In genomic region chr17:81867123-81867951, GRCh38 we compare ENCODE assay signal across 8 cellular contexts. TPM values are rescaled to one million over a fixed set of nuclear protein-coding genes. Genes with fewer than 3 reads are reported as not detected.
A peak's percentile ranks its signal among the peaks of the same experiment; 100 is the strongest.
DNase-seq lines count a peak whose midpoint lies in the region; ATAC-seq and TF ChIP-seq lines count a peak whose summit lies in the region.

No MANE protein-coding gene starts in this region.

- peaks cover 26% of the 10 kb centered on the region for H3K4me1 ChIP-seq in HUES48 (ENCODE audit: control insufficient read depth, insufficient read depth, low read length)
- peaks cover 0 to 72% (median 30%) of the 10 kb centered on the region in 3 donors for H3K4me1 ChIP-seq in gastroesophageal sphincter
- peaks cover 34 to 91% (median 75%) of the 10 kb centered on the region in 6 donors for H3K4me1 ChIP-seq in spleen

- peak overlapping the region; percentile 69 for H3K27ac Mint-ChIP-seq in activated CD4-positive, alpha-beta memory T cell treated with anti-CD3 and anti-CD28 coated beads for 36 hours

- no CpG with 5 or more reads among the region's 22 CpGs for WGBS in gastroesophageal sphincter (ENCODE audit: low coverage in 1 of 2), 2 donors
- WGBS in spleen, 5 donors, result 36 to 51% (median 46%) methylated on average over 12 to 22 of the region's 22 CpGs

- no peaks in the 10 kb centered on the region for H3K9me3 Mint-ChIP-seq in activated CD4-positive, alpha-beta memory T cell treated with anti-CD3 and anti-CD28 coated beads for 36 hours

- H3K27me3 Mint-ChIP-seq in activated CD4-positive, alpha-beta memory T cell treated with anti-CD3 and anti-CD28 coated beads for 36 hours, result no peaks in the 10 kb centered on the region

- peaks cover 43% of the 10 kb centered on the region for H3K4me1 Mint-ChIP-seq in activated CD4-positive, alpha-beta memory T cell treated with anti-CD3 and anti-CD28 coated beads for 36 hours (ENCODE audit: low read depth)

- peak overlapping the region; percentile 42 for H3K4me3 Mint-ChIP-seq in activated CD4-positive, alpha-beta memory T cell treated with anti-CD3 and anti-CD28 coated beads for 36 hours

- intact Hi-C loops in activated CD4-positive, alpha-beta memory T cell treated with anti-CD3 and anti-CD28 coated beads for 36 hours (cut with micrococcal nuclease), result no loop called here
- intact Hi-C loops in spleen (cut with DNase I; ENCODE audit: low total_unique reads), result no loop called here

- H3K9me3 ChIP-seq in HUES48 (ENCODE audit: control insufficient read depth, insufficient read depth, low read length) (no peaks in the 10 kb centered on the region), gastroesophageal sphincter (no peaks in the 10 kb centered on the region), spleen (no peaks in the 10 kb centered on the region)

- H3K27ac ChIP-seq in HUES48 (ENCODE audit: low read depth, low read length) (peak overlapping the region; percentile 87), gastroesophageal sphincter (peak overlapping the region in 3 of 4 donors; percentile 98 to 99 (median 99)), spleen (peak overlapping the region; percentile 3 to 100 (median 73))

- TF ChIP-seq CTCF in gastroesophageal sphincter (IDR thresholded peaks at IDR 0.05) (no peak), spleen (IDR thresholded peaks at IDR 0.05 in 8 of 11, conservative IDR thresholded peaks at IDR 0.05 in 3 of 11) (no peak)

- peak in 1 of 2 donors; percentile 8 for TF ChIP-seq POLR2A in gastroesophageal sphincter (IDR thresholded peaks at IDR 0.05)
- no peak for TF ChIP-seq POLR2A in spleen (IDR thresholded peaks at IDR 0.05)

- DNase-seq in DMS 273 treated with DMSO at 0.1 percent for 48 hours (lab: John Stamatoyannopoulos, UW) (peak; percentile 27), spleen (peak; percentile 85), NCI-H187 (lab: John Stamatoyannopoulos, UW) (no peak)
- peak; percentile 31 for DNase-seq in activated CD4-positive, alpha-beta memory T cell treated with anti-CD3 and anti-CD28 coated beads for 36 hours

- no peaks in the 10 kb centered on the region for H3K27me3 ChIP-seq in HUES48 (ENCODE audit: control insufficient read depth, insufficient read depth, low read length)
- no peaks in the 10 kb centered on the region for H3K27me3 ChIP-seq in gastroesophageal sphincter
- H3K27me3 ChIP-seq in spleen (replicated peaks in 1 of 7), result no peaks in the 10 kb centered on the region

- ATAC-seq in gastroesophageal sphincter (no peak), HG03108 (IDR thresholded peaks at IDR 0.05; ENCODE audit: unreplicated experiment) (no peak), GM18868 (IDR thresholded peaks at IDR 0.05; ENCODE audit: unreplicated experiment) (no peak)

- POLR2A ChIA-PET in activated CD4-positive, alpha-beta memory T cell treated with anti-CD3 and anti-CD28 coated beads for 36 hours (lab: Charles Lee), result interaction anchor here (1.6 kb wide), 1 partner anchor 19 kb away, joined by 3 read pairs; no protein-coding TSS in a partner anchor

- H3K36me3 ChIP-seq in HUES48 (ENCODE audit: control insufficient read depth, insufficient read depth, low read length), result peaks cover 37% of the 10 kb centered on the region
- H3K36me3 ChIP-seq in gastroesophageal sphincter, result peaks cover 0 to 42% of the 10 kb centered on the region in 2 donors
- peaks cover 0 to 63% (median 24%) of the 10 kb centered on the region in 6 donors for H3K36me3 ChIP-seq in spleen

- no peak for TF ChIP-seq EP300 in gastroesophageal sphincter (IDR thresholded peaks at IDR 0.05)

- H3K4me3 ChIP-seq in HUES48 (ENCODE audit: low read depth, low read length) (no peak overlapping the region), gastroesophageal sphincter (no peak overlapping the region), spleen (no peak overlapping the region)

- peaks cover 53% of the 10 kb centered on the region for H3K36me3 Mint-ChIP-seq in activated CD4-positive, alpha-beta memory T cell treated with anti-CD3 and anti-CD28 coated beads for 36 hours

- H3K9ac ChIP-seq in HUES48 (ENCODE audit: low read depth, low read length), result no peak overlapping the region

- CTCF ChIA-PET in activated CD4-positive, alpha-beta memory T cell treated with anti-CD3 and anti-CD28 coated beads for 36 hours (lab: Charles Lee), result interaction anchor here (0.6 kb wide), 1 partner anchor 288 kb away, joined by 3 read pairs; no protein-coding TSS in a partner anchor

RNA-seq across cellular contexts. Expression of gene ARHGDIA, which starts 3.8 kb away (rescaled TPM):
- total RNA-seq in activated CD4-positive, alpha-beta memory T cell treated with anti-CD3 and anti-CD28 coated beads for 36 hours, result 100 to 1,000 TPM; 526 to 531 TPM
- total RNA-seq in gastroesophageal sphincter (100 to 1,000 TPM; 120 to 219 (median 169) TPM), spleen (100 to 1,000 TPM; 155 to 392 (median 293) TPM)
- 100 to 1,000 TPM; 131 to 261 (median 137) TPM for polyA plus RNA-seq in spleen

RNA-seq across cellular contexts. Expression of gene P4HB, which starts 7.0 kb away (rescaled TPM):
- total RNA-seq in activated CD4-positive, alpha-beta memory T cell treated with anti-CD3 and anti-CD28 coated beads for 36 hours, result 100 to 1,000 TPM; 358 to 367 TPM
- total RNA-seq in gastroesophageal sphincter (100 to 1,000 TPM; 257 to 365 (median 324) TPM), spleen (1,000 to 10,000 TPM in 3 of 7 donors, 100 to 1,000 TPM in 4; 561 to 1,208 (median 823) TPM)
- polyA plus RNA-seq in spleen, result 100 to 1,000 TPM; 161 to 366 (median 188) TPM

RNA-seq across cellular contexts. Expression of gene ALYREF, which starts 24.0 kb away (rescaled TPM):
- total RNA-seq in activated CD4-positive, alpha-beta memory T cell treated with anti-CD3 and anti-CD28 coated beads for 36 hours, result 100 to 1,000 TPM; 208 to 210 TPM
- total RNA-seq in gastroesophageal sphincter, result 10 to 100 TPM; 26.6 to 68.1 (median 55.5) TPM
- total RNA-seq in spleen, result 10 to 100 TPM; 31.5 to 70.0 (median 50.7) TPM
- polyA plus RNA-seq in spleen, result 10 to 100 TPM; 23.6 to 56.6 (median 45.7) TPM

RNA-seq across cellular contexts. Expression of gene ANAPC11, which starts 24.2 kb away (rescaled TPM):
- total RNA-seq in activated CD4-positive, alpha-beta memory T cell treated with anti-CD3 and anti-CD28 coated beads for 36 hours, result 100 to 1,000 TPM; 172 to 173 TPM
- 100 to 1,000 TPM in 3 of 4 donors, 10 to 100 TPM in 1; 81.0 to 128 (median 119) TPM for total RNA-seq in gastroesophageal sphincter
- 10 to 100 TPM; 52.9 to 99.4 (median 54.9) TPM for total RNA-seq in spleen
- 100 to 1,000 TPM; 113 to 184 (median 179) TPM for polyA plus RNA-seq in spleen

RNA-seq across cellular contexts. Expression of gene PPP1R27, which starts 32.5 kb away (rescaled TPM):
- not detected for total RNA-seq in activated CD4-positive, alpha-beta memory T cell treated with anti-CD3 and anti-CD28 coated beads for 36 hours
- total RNA-seq in gastroesophageal sphincter, result not detected
- not detected for total RNA-seq in spleen
- polyA plus RNA-seq in spleen, result under 1 TPM in 2 of 3 donors, not detected in 1; 0.09 to 0.39 TPM

Comparison
In these comparisons a context has a peak if more than half of its experiments do, and no peak if none do; other contexts are left out.
1. DNase-seq: peak in DMS 273 treated with DMSO at 0.1 percent for 48 hours (single experiment), activated CD4-positive, alpha-beta memory T cell treated with anti-CD3 and anti-CD28 coated beads for 36 hours (single experiment) and spleen (single experiment); none in NCI-H187 (0 of 2).
2. Peak in every context shown above with its lines, with median percentiles within 50 percentile points of each other: H3K27ac ChIP-seq.